Comparison of ENCODE assay signal across 9 cellular contexts in the genomic region with DNA sequence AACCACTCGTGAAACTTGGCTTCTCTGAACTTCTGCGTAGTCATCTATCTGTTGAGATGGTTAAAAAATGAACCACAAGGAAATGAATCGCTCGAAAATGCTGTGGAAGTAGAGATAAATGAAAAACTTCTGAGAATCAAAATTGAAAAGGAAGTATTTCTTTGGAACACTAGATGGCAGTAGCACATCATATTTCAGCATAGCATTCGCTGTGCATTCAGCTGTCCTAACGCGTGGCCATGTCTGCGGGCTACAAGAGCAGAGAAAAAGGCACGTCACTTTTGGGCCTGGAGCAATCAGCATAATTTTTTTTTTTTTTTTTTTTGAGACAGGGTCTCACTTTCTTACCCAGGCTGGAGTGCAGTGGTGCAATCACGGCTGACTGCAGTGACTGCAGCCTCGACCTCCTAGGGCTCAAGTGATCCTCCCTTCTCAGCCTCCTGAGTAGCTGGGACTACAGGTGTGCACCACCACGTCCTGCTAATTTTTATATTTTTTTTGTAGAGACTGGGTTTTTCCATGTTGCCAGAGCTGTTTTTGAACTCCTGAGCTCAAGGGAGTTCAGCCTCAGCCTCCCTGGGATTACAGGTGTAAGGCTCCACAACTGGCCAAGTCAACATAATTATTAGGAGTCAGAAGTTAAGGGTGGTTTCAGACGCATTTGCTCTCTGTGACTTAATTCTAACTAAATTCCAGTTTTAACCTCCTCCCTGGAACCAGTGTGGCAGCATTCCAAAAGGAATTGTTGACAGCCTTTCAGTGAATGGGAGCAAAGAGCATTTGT. TPM values are rescaled to one million over a fixed set of nuclear protein-coding genes. Genes with fewer than 3 reads are reported as not detected.
DNase-seq lines count a peak whose midpoint lies in the region; ATAC-seq and TF ChIP-seq lines count a peak whose summit lies in the region.
"Had no signal": no experiment of that assay in that cellular context is flagged by ENCODE, and none has a peak within 500 bp of the region (broad histone marks: within the 10 kb centered on the region; RNA-seq: fewer than 3 reads in every experiment).

No MANE protein-coding gene starts in this region.

- peak overlapping the region; percentile 32 to 51 (median 48) for H3K27ac Mint-ChIP-seq in brain
- H3K27ac Mint-ChIP-seq: dendritic cell treated with granulocyte-macrophage colony-stimulating factor and Interleukin-4, amounts not matched to agents 40 ng/mL and 50 ng/mL, for 4 days had no signal

- H3K4me3 Mint-ChIP-seq in brain, result peak overlapping the region in 3 of 5 experiments; percentile 7 to 28 (median 16)
- H3K4me3 Mint-ChIP-seq: dendritic cell treated with granulocyte-macrophage colony-stimulating factor and Interleukin-4, amounts not matched to agents 40 ng/mL and 50 ng/mL, for 4 days had no signal

- H3K9me3 ChIP-seq in spleen, result no peaks in the 10 kb centered on the region

- no peak for ATAC-seq in HG02840 (IDR thresholded peaks at IDR 0.05; ENCODE audit: low FRiP score, unreplicated experiment)

- H3K4me1 ChIP-seq in spleen, result peaks cover 0 to 10% (median 2%) of the 10 kb centered on the region in 6 donors

- CTCF ChIA-PET in HEK293T (lab: Yijun Ruan, JAX), result interaction anchor here (0.8 to 1.6 kb wide), 14 partner anchors 10 to 387 kb away, joined by 3 to 10 read pairs (median 3); a partner anchor contains a TSS

- DNase-seq in GDM1 (lab: John Stamatoyannopoulos, UW), result peak; percentile 18
- DNase-seq in HEK293T (ENCODE audit: extremely low spot score), result peak; percentile 77
- peak; percentile 57 for DNase-seq in NCI-H1105 (lab: John Stamatoyannopoulos, UW)
- peak; percentile 74 for DNase-seq in SKM-1 (lab: John Stamatoyannopoulos, UW; ENCODE audit: unreplicated experiment)
- peak; percentile 68 for DNase-seq in iPS-NIHi11 (ENCODE audit: low spot score)
- peak; percentile 83 for DNase-seq in spleen

- 23 to 26% (median 24%) methylated on average over 13 of the region's 13 CpGs for WGBS in spleen, 5 donors

- TF ChIP-seq CTCF in brain (conservative IDR thresholded peaks at IDR 0.05) (peak; percentile 87 to 88), spleen (IDR thresholded peaks at IDR 0.05 in 8 of 11, conservative IDR thresholded peaks at IDR 0.05 in 3 of 11) (peak; percentile 40 to 82 (median 70))

- no peaks in the 10 kb centered on the region for H3K36me3 ChIP-seq in spleen

- peaks cover 0 to 11% (median 0%) of the 10 kb centered on the region in 5 experiments for H3K9me3 Mint-ChIP-seq in brain
- H3K9me3 Mint-ChIP-seq: dendritic cell treated with granulocyte-macrophage colony-stimulating factor and Interleukin-4, amounts not matched to agents 40 ng/mL and 50 ng/mL, for 4 days had no signal

- no peak overlapping the region for H3K27ac ChIP-seq in spleen

- TF ChIP-seq POLR2A in spleen (IDR thresholded peaks at IDR 0.05), result no peak

- H3K27me3 ChIP-seq in spleen (replicated peaks in 1 of 7), result peaks cover 0 to 24% (median 0%) of the 10 kb centered on the region in 7 donors

- intact Hi-C loops in spleen (cut with DNase I; ENCODE audit: low total_unique reads), result loop anchor here (5.0 to 10.0 kb wide), 4 partner anchors 169 to 649 kb away; no protein-coding TSS in a partner anchor

- peaks cover 14% of the 10 kb centered on the region for H3K4me1 Mint-ChIP-seq in brain

- no peaks in the 10 kb centered on the region for H3K36me3 Mint-ChIP-seq in brain

- POLR2A ChIA-PET in HEK293T (lab: Yijun Ruan, JAX), result no interaction called here

- peaks cover 7% of the 10 kb centered on the region for H3K27me3 Mint-ChIP-seq in brain

- no peak overlapping the region for H3K4me3 ChIP-seq in spleen

TF ChIP-seq in HEK293T, 16 proteins besides CTCF, POLR2A, EP300 and RAD21:
- TF ChIP-seq CTBP1 (IDR thresholded peaks at IDR 0.05; ENCODE audit: borderline replicate concordance) (no peak), FOXM1 (IDR thresholded peaks at IDR 0.05; ENCODE audit: borderline replicate concordance) (no peak), ZNF384 (IDR thresholded peaks at IDR 0.05) (peak; percentile 83), FOXA1 (IDR thresholded peaks at IDR 0.05) (no peak)

RNA-seq across cellular contexts. Expression of a gene that starts 8.8 kb away (rescaled TPM):
- polyA plus RNA-seq in brain (ENCODE audit: insufficient read depth, low read depth, low replicate concordance) (57.7 TPM), spleen (under 1 TPM; 0.46 to 0.90 (median 0.55) TPM)
- 1 to 10 TPM in 1 of 7 donors, under 1 TPM in 6; 0.29 to 1.1 (median 0.56) TPM for total RNA-seq in spleen

RNA-seq across cellular contexts. Expression of a gene that starts 45.7 kb away (rescaled TPM):
- 17.7 TPM for polyA plus RNA-seq in brain (ENCODE audit: insufficient read depth, low read depth, low replicate concordance)
- total RNA-seq in spleen, result 1 to 10 TPM; 1.6 to 3.1 (median 1.8) TPM
- under 1 TPM; 0.09 to 0.19 (median 0.11) TPM for polyA plus RNA-seq in spleen

Comparison
In these comparisons a context has a peak if more than half of its experiments do, and no peak if none do; other contexts are left out.
1. DNase-seq: peak in every context shown above with its lines; median percentile 83 in spleen; 77 in HEK293T; 74 in SKM-1; 68 in iPS-NIHi11; 57 in NCI-H1105; 18 in GDM1.
2. RNA of a gene that starts 8.8 kb away (polyA plus RNA-seq): 57.7 TPM in brain (single experiment); 0.46 to 0.90 TPM in spleen; every median in the first group is over 10 times any median in the second.
3. RNA of a gene that starts 45.7 kb away (polyA plus RNA-seq): 17.7 TPM in brain (single experiment); 0.09 to 0.19 TPM in spleen; every median in the first group is over 10 times any median in the second.